Comparison of ENCODE assay signal across 8 cellular contexts in the genomic region with DNA sequence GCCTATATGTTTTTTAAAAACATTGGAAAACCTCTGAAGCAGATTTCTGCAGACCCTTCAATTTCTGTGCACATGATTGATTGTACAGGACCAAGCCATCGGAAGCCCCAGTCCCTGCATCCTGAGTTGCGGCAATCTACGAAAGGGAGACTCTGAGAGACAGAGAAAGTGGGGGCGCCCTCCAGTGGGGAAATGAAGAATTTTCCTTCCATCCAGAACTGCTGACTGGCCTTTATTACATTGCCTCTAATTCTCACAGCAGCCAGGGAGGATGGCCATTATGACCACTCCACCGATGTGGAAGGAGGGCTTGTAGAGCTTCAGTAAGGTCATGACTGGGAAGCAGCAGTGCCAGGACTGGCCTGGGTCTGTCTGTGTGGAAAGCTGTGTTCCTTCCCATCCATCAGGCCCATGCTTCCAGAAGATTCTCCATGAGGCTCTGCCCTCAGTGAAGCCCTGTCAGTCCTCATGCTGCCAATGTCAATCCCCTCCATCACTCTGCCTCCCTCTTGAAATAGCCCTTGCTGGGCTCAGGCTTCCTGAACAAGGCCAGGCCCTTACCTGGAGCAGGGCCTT. TPM values are rescaled to one million over a fixed set of nuclear protein-coding genes. Genes with fewer than 3 reads are reported as not detected.
DNase-seq lines count a peak whose midpoint lies in the region; ATAC-seq and TF ChIP-seq lines count a peak whose summit lies in the region.

No MANE protein-coding gene starts in this region.

- H3K4me2 ChIP-seq in neuronal stem cell (ENCODE audit: insufficient read depth, low read length, poor library complexity, severe bottlenecking) = no peak overlapping the region

- TF ChIP-seq POLR2A in transverse colon (IDR thresholded peaks at IDR 0.05) = no peak

- H3K4me1 Mint-ChIP-seq in activated T-cell treated with anti-CD3 and anti-CD28 coated beads, Interleukin-2, amount 50 U/mL, for 24 hours (ENCODE audit: low read depth) = no peaks in the 10 kb centered on the region

- H3K36me3 Mint-ChIP-seq in activated T-cell treated with anti-CD3 and anti-CD28 coated beads, Interleukin-2, amount 50 U/mL, for 24 hours (ENCODE audit: low read depth) = no peaks in the 10 kb centered on the region

- H3K79me1 ChIP-seq in neuronal stem cell (ENCODE audit: low read depth, low read length) = no peaks in the 10 kb centered on the region

- no peak overlapping the region for H2BK12ac ChIP-seq in neuronal stem cell (ENCODE audit: low read length)

- no peak overlapping the region for H3K9ac ChIP-seq in neuronal stem cell (ENCODE audit: low read depth, low read length, poor library complexity)

- WGBS in neuronal stem cell (ENCODE audit: extremely low coverage in 2 of 2, insufficient read length in 2 of 2, insufficient replicate concordance in 1 of 2), 2 donors = no CpG with 5 or more reads among the region's 5 CpGs
- 7 to 13% methylated on average over 4 to 5 of the region's 5 CpGs for WGBS in transverse colon (ENCODE audit: low coverage in 1 of 2), 2 donors

- ATAC-seq in HG02610 (IDR thresholded peaks at IDR 0.05; ENCODE audit: unreplicated experiment) = no peak

- no peak for TF ChIP-seq EP300 in transverse colon (IDR thresholded peaks at IDR 0.05; ENCODE audit: low read depth)

- no peak overlapping the region for H3K4ac ChIP-seq in neuronal stem cell (ENCODE audit: low read length)

- H3K23ac ChIP-seq in neuronal stem cell (ENCODE audit: low read depth, low read length, poor library complexity) = no peak overlapping the region

- H3K27me3 Mint-ChIP-seq in activated T-cell treated with anti-CD3 and anti-CD28 coated beads, Interleukin-2, amount 50 U/mL, for 24 hours = peaks cover 61% of the 10 kb centered on the region

- intact Hi-C loops in transverse colon (cut with DNase I; ENCODE audit: low total_unique reads) = no loop called here

- no peaks in the 10 kb centered on the region for H3K9me3 ChIP-seq in neuronal stem cell (replicated peaks in 1 of 2; ENCODE audit: control insufficient read depth in 2 of 2, insufficient read depth in 1 of 2, low read depth in 1 of 2, low read length in 2 of 2)
- no peaks in the 10 kb centered on the region for H3K9me3 ChIP-seq in transverse colon

- DNase-seq in GM03348 (ENCODE audit: low spot score) = peak; percentile 73
- DNase-seq in HS-27A (ENCODE audit: low read depth) = peak; percentile 8
- DNase-seq in OCI-M2 (lab: John Stamatoyannopoulos, UW; ENCODE audit: unreplicated experiment) = peak; percentile 53
- DNase-seq in activated T-cell treated with anti-CD3 and anti-CD28 coated beads, Interleukin-2, amount 50 U/mL, for 24 hours = peak; percentile 69
- peak; percentile 64 for DNase-seq in fibroblast of mammary gland (ENCODE audit: low read depth)
- DNase-seq in neuronal stem cell (ENCODE audit: low spot score) = peak; percentile 63
- peak; percentile 73 for DNase-seq in transverse colon

- H4K8ac ChIP-seq in neuronal stem cell (ENCODE audit: low read depth, low read length) = no peak overlapping the region

- no peak overlapping the region for H3K27ac Mint-ChIP-seq in activated T-cell treated with anti-CD3 and anti-CD28 coated beads, Interleukin-2, amount 50 U/mL, for 24 hours

- H3K36me3 ChIP-seq in neuronal stem cell (replicated peaks in 1 of 2; ENCODE audit: control insufficient read depth in 2 of 2, insufficient read depth in 2 of 2, low read length in 2 of 2) (no peaks in the 10 kb centered on the region), transverse colon (no peaks in the 10 kb centered on the region)

- in situ Hi-C loops in transverse colon (cut with MboI; ENCODE audit: low pct_ligation_motif_present in 1 of 4, low pct_unique_long_range_greater_than_20kb in 1 of 4, low sequenced_read_pairs in 3 of 4) = no loop called here

- H3K27ac ChIP-seq in neuronal stem cell (replicated peaks; ENCODE audit: low read length) (no peak overlapping the region), transverse colon (no peak overlapping the region)

- H4K91ac ChIP-seq in neuronal stem cell (ENCODE audit: low read depth, low read length, poor library complexity) = no peak overlapping the region

- H3K27me3 ChIP-seq in neuronal stem cell (ENCODE audit: control insufficient read depth in 3 of 3, insufficient read depth in 3 of 3, low read depth in 1 of 3, low read length in 3 of 3) = peaks cover 0 to 31% (median 8%) of the 10 kb centered on the region in 3 experiments
- H3K27me3 ChIP-seq in transverse colon = peaks cover 60% of the 10 kb centered on the region

- H2BK15ac ChIP-seq in neuronal stem cell (ENCODE audit: low read length) = no peak overlapping the region

- H3K9me3 Mint-ChIP-seq in activated T-cell treated with anti-CD3 and anti-CD28 coated beads, Interleukin-2, amount 50 U/mL, for 24 hours = no peaks in the 10 kb centered on the region

- H2AK5ac ChIP-seq in neuronal stem cell (ENCODE audit: low read depth, low read length) = no peak overlapping the region

- H3K18ac ChIP-seq in neuronal stem cell (ENCODE audit: low read length) = no peak overlapping the region

- no peak overlapping the region for H3K4me3 Mint-ChIP-seq in activated T-cell treated with anti-CD3 and anti-CD28 coated beads, Interleukin-2, amount 50 U/mL, for 24 hours

- H3K4me1 ChIP-seq in neuronal stem cell (ENCODE audit: control insufficient read depth in 2 of 2, insufficient read depth in 1 of 2, low read depth in 1 of 2, low read length in 2 of 2) (peaks cover 17 to 25% of the 10 kb centered on the region in 2 donors), transverse colon (no peaks in the 10 kb centered on the region)

- no peak overlapping the region for H2BK120ac ChIP-seq in neuronal stem cell (ENCODE audit: low read depth, low read length)

- no peak overlapping the region for H2AFZ ChIP-seq in neuronal stem cell (ENCODE audit: low read length)

- H3K4me3 ChIP-seq in fibroblast of mammary gland (ENCODE audit: control insufficient read depth, low read depth, low read length) (no peak overlapping the region), neuronal stem cell (ENCODE audit: low read length in 2 of 2) (no peak overlapping the region), transverse colon (no peak overlapping the region)

- H3K14ac ChIP-seq in neuronal stem cell (ENCODE audit: low read length) = no peak overlapping the region

- no peak overlapping the region for H2BK5ac ChIP-seq in neuronal stem cell (ENCODE audit: low read length)

- TF ChIP-seq CTCF in fibroblast of mammary gland (conservative IDR thresholded peaks at IDR 0.05; ENCODE audit: control insufficient read depth, insufficient read depth, low read depth, low read length) (peak; percentile 73), transverse colon (IDR thresholded peaks at IDR 0.05) (peak; percentile 58 to 67 (median 60))

RNA-seq across cellular contexts. Expression of a gene that starts 20.0 kb away (rescaled TPM):
- not detected for polyA plus RNA-seq in neuronal stem cell (2013, experiment 1 of 2)
- polyA plus RNA-seq in neuronal stem cell (2013, experiment 2 of 2) = not detected
- not detected for total RNA-seq in transverse colon

RNA-seq across cellular contexts. Expression of a gene that starts 35.2 kb away (rescaled TPM):
- 35.4 TPM for polyA plus RNA-seq in neuronal stem cell (2013, experiment 1 of 2)
- polyA plus RNA-seq in neuronal stem cell (2013, experiment 2 of 2) = 35.1 TPM
- total RNA-seq in transverse colon = 100 to 1,000 TPM in 2 of 4 donors, 10 to 100 TPM in 2; 61.3 to 142 (median 104) TPM

RNA-seq across cellular contexts. Expression of a gene that starts 43.3 kb away (rescaled TPM):
- polyA plus RNA-seq in neuronal stem cell (2013, experiment 1 of 2) = 0.36 TPM
- polyA plus RNA-seq in neuronal stem cell (2013, experiment 2 of 2) = 0.47 TPM
- 1 to 10 TPM in 3 of 4 donors, under 1 TPM in 1; 0.60 to 2.6 (median 2.1) TPM for total RNA-seq in transverse colon

Comparison
In these comparisons a context has a peak if more than half of its experiments do, and no peak if none do; other contexts are left out.
1. DNase-seq: peak in every context shown above with its lines; median percentile 73 in GM03348; 73 in transverse colon; 69 in activated T-cell treated with anti-CD3 and anti-CD28 coated beads, Interleukin-2, amount 50 U/mL, for 24 hours; 64 in fibroblast of mammary gland; 63 in neuronal stem cell; 53 in OCI-M2; 8 in HS-27A.